Comparison of ENCODE assay signal across 22 cellular contexts in the genomic region with DNA sequence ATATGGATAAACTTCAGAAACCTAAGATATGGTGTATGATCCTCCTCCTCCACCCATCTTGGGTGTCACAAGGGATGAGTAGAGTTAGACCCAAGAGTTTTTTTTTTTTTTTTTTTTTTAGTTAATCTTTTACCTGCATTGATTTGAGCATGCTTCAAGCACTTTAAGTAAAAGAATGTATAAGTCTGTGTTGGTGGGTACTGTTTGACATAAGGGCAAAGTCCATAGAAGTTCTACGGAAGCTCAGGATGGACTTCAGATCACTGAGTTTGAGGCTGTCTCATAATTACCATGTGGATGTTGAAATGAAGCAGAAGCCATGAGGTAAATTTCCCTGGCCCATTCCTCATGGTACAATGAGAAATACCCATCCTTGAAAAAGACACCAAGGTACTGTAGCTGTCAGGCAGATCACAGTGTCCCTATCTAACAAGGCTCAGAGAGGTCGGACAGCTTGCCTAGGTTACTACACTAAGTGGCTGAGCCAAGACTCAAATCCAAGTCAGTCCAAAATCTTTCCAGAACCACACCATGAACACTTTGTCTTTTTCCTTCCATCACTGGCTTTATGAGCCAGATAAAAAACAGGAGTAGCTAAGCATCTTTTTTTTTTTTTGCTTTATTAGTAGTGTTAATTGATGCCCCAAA.
DNase-seq lines count a peak whose midpoint lies in the region; ATAC-seq and TF ChIP-seq lines count a peak whose summit lies in the region.
"Had no signal": no experiment of that assay in that cellular context is flagged by ENCODE, and none has a peak within 500 bp of the region (broad histone marks: within the 10 kb centered on the region; RNA-seq: fewer than 3 reads in every experiment).

No MANE protein-coding gene starts in this region.

- peaks cover 0 to 7% (median 0%) of the 10 kb centered on the region in 3 donors for H3K36me3 Mint-ChIP-seq in naive thymus-derived CD8-positive, alpha-beta T cell
- H3K36me3 Mint-ChIP-seq: CD14-positive monocyte; CD8-positive, alpha-beta memory T cell had no signal

- peaks cover 51% of the 10 kb centered on the region for H3K4me1 ChIP-seq in Karpas-422 (ENCODE audit: low read length)
- peaks cover 15% of the 10 kb centered on the region for H3K4me1 ChIP-seq in hepatocyte (ENCODE audit: insufficient read depth)
- H3K4me1 ChIP-seq in sigmoid colon: no peaks in the 10 kb centered on the region
- H3K4me1 ChIP-seq: A549, BE2C, HAP-1 had no signal

- H3K79me2 ChIP-seq in Karpas-422 (ENCODE audit: low read length) (no peaks in the 10 kb centered on the region), hepatocyte (no peaks in the 10 kb centered on the region)

- H3K4me3 ChIP-seq in Karpas-422 (ENCODE audit: low read length) (no peak overlapping the region), hepatocyte (no peak overlapping the region), sigmoid colon (no peak overlapping the region)
- H3K4me3 ChIP-seq: A549; BLaER1 treated with 17β-estradiol and CSF1 and Interleukin-3, amounts not matched to agents 10 nM and 100 nM; HAP-1 had no signal

- H3K4me2 ChIP-seq in Karpas-422 (ENCODE audit: low read depth, low read length, poor library complexity, severe bottlenecking): no peak overlapping the region
- H3K4me2 ChIP-seq in hepatocyte: no peak overlapping the region
- H3K4me2 ChIP-seq: A549 had no signal

- no peaks in the 10 kb centered on the region for H3K9me3 ChIP-seq in Karpas-422 (ENCODE audit: low read length)
- H3K9me3 ChIP-seq in hepatocyte (ENCODE audit: low read depth): no peaks in the 10 kb centered on the region
- no peaks in the 10 kb centered on the region for H3K9me3 ChIP-seq in sigmoid colon
- H3K9me3 ChIP-seq: A549; BE2C; BLaER1 treated with 17β-estradiol and CSF1 and Interleukin-3, amounts not matched to agents 10 nM and 100 nM; HAP-1 had no signal

- H3K27me3 Mint-ChIP-seq in naive thymus-derived CD8-positive, alpha-beta T cell: no peaks in the 10 kb centered on the region
- H3K27me3 Mint-ChIP-seq: CD4-positive, alpha-beta T cell; CD8-positive, alpha-beta memory T cell had no signal

- POLR2A ChIA-PET in naive thymus-derived CD8-positive, alpha-beta T cell (lab: Charles Lee): no interaction called here

- no peaks in the 10 kb centered on the region for H4K20me1 ChIP-seq in Karpas-422 (ENCODE audit: insufficient read depth, low read depth, low read length)
- H4K20me1 ChIP-seq in hepatocyte (ENCODE audit: insufficient read depth, poor library complexity, severe bottlenecking): no peaks in the 10 kb centered on the region
- H4K20me1 ChIP-seq: BLaER1 treated with 17β-estradiol and CSF1 and Interleukin-3, amounts not matched to agents 10 nM and 100 nM had no signal

- no peak overlapping the region for H3K9ac ChIP-seq in Karpas-422 (ENCODE audit: low read length)
- H3K9ac ChIP-seq: BLaER1 treated with 17β-estradiol and CSF1 and Interleukin-3, amounts not matched to agents 10 nM and 100 nM had no signal

- H3K36me3 ChIP-seq in Karpas-422 (ENCODE audit: insufficient read depth, low read length): no peaks in the 10 kb centered on the region
- H3K36me3 ChIP-seq in hepatocyte (replicated peaks; ENCODE audit: insufficient read depth, low read depth): no peaks in the 10 kb centered on the region
- no peaks in the 10 kb centered on the region for H3K36me3 ChIP-seq in sigmoid colon
- H3K36me3 ChIP-seq: BE2C; BLaER1 treated with 17β-estradiol and CSF1 and Interleukin-3, amounts not matched to agents 10 nM and 100 nM; HAP-1 had no signal

- no peak for ATAC-seq in naive thymus-derived CD8-positive, alpha-beta T cell
- ATAC-seq: A549 had no signal

- TF ChIP-seq CTCF in hepatocyte (IDR thresholded peaks at IDR 0.05; ENCODE audit: poor library complexity) (no peak), sigmoid colon (IDR thresholded peaks at IDR 0.05) (no peak)

- WGBS in hepatocyte (ENCODE audit: low lambda C conversion rate, missing lambda C conversion rate): 72% methylated on average over 2 of the region's 2 CpGs
- 64 to 82% methylated on average over 2 of the region's 2 CpGs for WGBS in sigmoid colon, 2 donors

- H3K4me1 Mint-ChIP-seq in naive thymus-derived CD8-positive, alpha-beta T cell: no peaks in the 10 kb centered on the region
- H3K4me1 Mint-ChIP-seq: CD14-positive monocyte; CD8-positive, alpha-beta memory T cell had no signal

- intact Hi-C loops in sigmoid colon (cut with DNase I): no loop called here

- peaks cover 5 to 27% (median 11%) of the 10 kb centered on the region in 9 donors for H3K9me3 Mint-ChIP-seq in naive thymus-derived CD8-positive, alpha-beta T cell
- H3K9me3 Mint-ChIP-seq: HFFc6 had no signal

- H3K9me2 ChIP-seq in Karpas-422 (replicated peaks; ENCODE audit: insufficient read depth, low read length): no peaks in the 10 kb centered on the region
- no peaks in the 10 kb centered on the region for H3K9me2 ChIP-seq in hepatocyte (replicated peaks; ENCODE audit: insufficient read depth)

- no peak for TF ChIP-seq EP300 in sigmoid colon (IDR thresholded peaks at IDR 0.05)

- peak overlapping the region; percentile 33; the same call in 1 of the 2 replicates for H2AFZ ChIP-seq in Karpas-422 (ENCODE audit: low read length)
- no peak overlapping the region for H2AFZ ChIP-seq in hepatocyte

- H3K4me3 Mint-ChIP-seq in naive thymus-derived CD8-positive, alpha-beta T cell: no peak overlapping the region
- H3K4me3 Mint-ChIP-seq: CD14-positive monocyte; CD4-positive, alpha-beta T cell; CD8-positive, alpha-beta memory T cell; HFFc6 had no signal

- peak overlapping the region; percentile 5; the same call in 1 of the 2 replicates for H3K27ac ChIP-seq in Karpas-422 (ENCODE audit: low read length)
- H3K27ac ChIP-seq in hepatocyte: peak overlapping the region; percentile 38
- H3K27ac ChIP-seq in sigmoid colon: no peak overlapping the region
- H3K27ac ChIP-seq: A549; BLaER1 treated with 17β-estradiol and CSF1 and Interleukin-3, amounts not matched to agents 10 nM and 100 nM had no signal

- peak; percentile 3 for DNase-seq in HT-29 (ENCODE audit: low spot score)
- no peak for DNase-seq in Karpas-422
- peak; percentile 37 for DNase-seq in hepatocyte (ENCODE audit: low spot score)
- DNase-seq in naive thymus-derived CD8-positive, alpha-beta T cell: no peak
- DNase-seq in sigmoid colon: no peak
- DNase-seq in NCI-H345 treated with DMSO at 0.1 percent for 48 hours (lab: John Stamatoyannopoulos, UW; ENCODE audit: unreplicated experiment): no peak
- DNase-seq: 8988T; ACHN; AML-193; BE2C; CD4-positive, alpha-beta T cell; CD8-positive, alpha-beta memory T cell; DMS 273 treated with DMSO at 0.1 percent for 48 hours; DMS79; EL; GF-D8; GOT3; HFFc6 had no signal

- H3K27ac Mint-ChIP-seq in naive thymus-derived CD8-positive, alpha-beta T cell: no peak overlapping the region
- H3K27ac Mint-ChIP-seq: CD14-positive monocyte; CD4-positive, alpha-beta T cell; CD8-positive, alpha-beta memory T cell; HFFc6 had no signal

- H3K27me3 ChIP-seq in Karpas-422 (ENCODE audit: low read length) (no peaks in the 10 kb centered on the region), hepatocyte (no peaks in the 10 kb centered on the region), sigmoid colon (no peaks in the 10 kb centered on the region)
- H3K27me3 ChIP-seq: BE2C; BLaER1 treated with 17β-estradiol and CSF1 and Interleukin-3, amounts not matched to agents 10 nM and 100 nM had no signal

- TF ChIP-seq POLR2A in sigmoid colon (IDR thresholded peaks at IDR 0.05): no peak

Comparison
In these comparisons a context has a peak if more than half of its experiments do, and no peak if none do; other contexts are left out.
1. DNase-seq: peak in HT-29 (single experiment) and hepatocyte (single experiment); none in Karpas-422 (single experiment), naive thymus-derived CD8-positive, alpha-beta T cell (0 of 10), sigmoid colon (single experiment) and NCI-H345 treated with DMSO at 0.1 percent for 48 hours (single experiment).
2. H3K27ac ChIP-seq: peak in Karpas-422 (single experiment) and hepatocyte (single experiment); none in sigmoid colon (0 of 4).